Comparison of ENCODE assay signal across 14 cellular contexts in genomic region chr4:38819569-38819968, GRCh38. TPM values are rescaled to one million over a fixed set of nuclear protein-coding genes. Genes with fewer than 3 reads are reported as not detected.
DNase-seq lines count a peak whose midpoint lies in the region; ATAC-seq, FAIRE-seq and TF ChIP-seq lines count a peak whose summit lies in the region.
"Had no signal": no experiment of that assay in that cellular context is flagged by ENCODE, and none has a peak within 500 bp of the region (broad histone marks: within the 10 kb centered on the region; RNA-seq: fewer than 3 reads in every experiment).

No MANE protein-coding gene starts in this region.

- peaks cover 15% of the 10 kb centered on the region for H3K4me1 Mint-ChIP-seq in T-helper 17 cell
- peaks cover 44% of the 10 kb centered on the region for H3K4me1 Mint-ChIP-seq in memory B cell
- peaks cover 22% of the 10 kb centered on the region for H3K4me1 Mint-ChIP-seq in Calu3 (ENCODE audit: low read depth, unreplicated experiment)

- H3K9me3 Mint-ChIP-seq in memory B cell, result peaks cover 8% of the 10 kb centered on the region
- H3K9me3 Mint-ChIP-seq in Calu3 (ENCODE audit: low read depth, unreplicated experiment), result peaks cover 2% of the 10 kb centered on the region

- CTCF ChIA-PET in Calu3 (lab: Charles Lee), result no interaction called here

- peak; percentile 76 for ATAC-seq in T-helper 17 cell
- ATAC-seq in memory B cell (ENCODE audit: low read depth), result peak; percentile 43
- ATAC-seq: naive thymus-derived CD8-positive, alpha-beta T cell had no signal

- TF ChIP-seq CTCF in GM20000 (IDR thresholded peaks at IDR 0.05; ENCODE audit: extremely low read depth, missing control alignments), result no peak
- no peak for TF ChIP-seq CTCF in Calu3 (IDR thresholded peaks at IDR 0.05; ENCODE audit: unreplicated experiment)

- no TSS peak for BruUV-seq in Calu3 (replicated peaks; lab: Mats Ljungman, UMichigan)

- H3K27ac Mint-ChIP-seq in T-helper 17 cell (peak overlapping the region; percentile 22), memory B cell (peak overlapping the region; percentile 89), Calu3 (ENCODE audit: unreplicated experiment) (no peak overlapping the region)

- no peaks in the 10 kb centered on the region for H3K9me3 ChIP-seq in T-helper 17 cell (ENCODE audit: control insufficient read depth, low read length, poor library complexity, severe bottlenecking)
- H3K9me3 ChIP-seq: adrenal gland had no signal

- H3K36me3 Mint-ChIP-seq in T-helper 17 cell (ENCODE audit: low read depth) (peaks cover 2% of the 10 kb centered on the region), memory B cell (peaks cover 26% of the 10 kb centered on the region), Calu3 (ENCODE audit: insufficient read depth, unreplicated experiment) (no peaks in the 10 kb centered on the region)

- H3K27me3 Mint-ChIP-seq in T-helper 17 cell, result no peaks in the 10 kb centered on the region
- no peaks in the 10 kb centered on the region for H3K27me3 Mint-ChIP-seq in memory B cell
- H3K27me3 Mint-ChIP-seq in Calu3 (ENCODE audit: unreplicated experiment), result no peaks in the 10 kb centered on the region
- H3K27me3 Mint-ChIP-seq: naive thymus-derived CD8-positive, alpha-beta T cell had no signal

- no peak overlapping the region for H3K4me3 Mint-ChIP-seq in T-helper 17 cell
- H3K4me3 Mint-ChIP-seq in memory B cell, result no peak overlapping the region
- no peak overlapping the region for H3K4me3 Mint-ChIP-seq in Calu3 (ENCODE audit: low read depth, unreplicated experiment)
- H3K4me3 Mint-ChIP-seq: naive thymus-derived CD8-positive, alpha-beta T cell had no signal

- no peak for FAIRE-seq in urothelium cell line (lab: Jason Lieb, UNC)

- intact Hi-C loops in Calu3 (cut with micrococcal nuclease; ENCODE audit: unreplicated experiment), result no loop called here

- DNase-seq in ELR (ENCODE audit: low read depth), result peak; percentile 49
- peak; percentile 53 for DNase-seq in GM20000 (ENCODE audit: low spot score)
- DNase-seq in T-helper 17 cell, result no peak
- DNase-seq in memory B cell (ENCODE audit: low spot score in 2 of 2), result no peak
- no peak for DNase-seq in urothelium cell line (ENCODE audit: low spot score)
- no peak for DNase-seq in Calu3
- no peak for DNase-seq in iPS-NIHi11 (ENCODE audit: low spot score)
- DNase-seq in COR-L47 (lab: John Stamatoyannopoulos, UW), result no peak
- DNase-seq: activated CD4-positive, alpha-beta T cell treated with anti-CD3 and anti-CD28 coated beads, Interleukin-2, amount 50 U/mL, for 4 hours; adrenal gland; dorsolateral prefrontal cortex; islet precursor cell; naive thymus-derived CD8-positive, alpha-beta T cell had no signal

RNA-seq across cellular contexts. Expression of gene TLR1, which starts 15.0 kb away (rescaled TPM):
- total RNA-seq in T-helper 17 cell (10 to 100 TPM; 16.6 to 22.9 TPM), Calu3 (2022) (1.1 and 1.3 TPM in 2 replicates)

RNA-seq across cellular contexts. Expression of gene TLR10, which starts 36.8 kb away (rescaled TPM):
- total RNA-seq in T-helper 17 cell (1 to 10 TPM in 1 of 2 donors, not detected in 1; 1.1 TPM), Calu3 (2022) (not detected in 2 replicates)
- total RNA-seq: fibroblast of villous mesenchyme had no signal

RNA-seq across cellular contexts. Expression of gene TLR6, which starts 37.0 kb away (rescaled TPM):
- 1 to 10 TPM; 2.8 to 6.4 TPM for total RNA-seq in T-helper 17 cell
- 0.68 and 0.73 TPM in 2 replicates for total RNA-seq in Calu3 (2022)

RNA-seq across cellular contexts. Expression of gene FAM114A1, which starts 48.0 kb away (rescaled TPM):
- under 1 TPM in 1 of 2 donors, not detected in 1; 0.50 TPM for total RNA-seq in T-helper 17 cell
- 18.5 and 22.1 TPM in 2 replicates for total RNA-seq in Calu3 (2022)

Comparison
In these comparisons a context has a peak if more than half of its experiments do, and no peak if none do; other contexts are left out.
1. DNase-seq: peak in ELR (single experiment) and GM20000 (single experiment); none in T-helper 17 cell (0 of 3), memory B cell (0 of 2), urothelium cell line (single experiment), Calu3 (single experiment), iPS-NIHi11 (single experiment) and COR-L47 (single experiment).